In genomic region chr6:145142958-145143357, GRCh38 we compare ENCODE assay signal across 36 cellular contexts.
"Had no signal": no experiment of that assay in that cellular context is flagged by ENCODE, and none has a peak within 500 bp of the region (broad histone marks: within the 10 kb centered on the region; RNA-seq: fewer than 3 reads in every experiment).

No MANE protein-coding gene starts in this region.

- H3K9me3 ChIP-seq: MG63 had no signal

- H3K36me3 ChIP-seq: MG63 had no signal

- H3K27ac ChIP-seq: KMS-11 had no signal

- H3K9ac ChIP-seq: KMS-11 had no signal

- DNase-seq: Karpas-422, Kasumi-1, KG1, MG63, MM.1S, MV-4-11, NCI-H1048, NCI-H1092, NCI-H1092 treated with DMSO at 0.1 percent for 48 hours, NCI-H1105, NCI-H1105 treated with DMSO at 0.1 percent for 48 hours, NCI-H1417, NCI-H1417 treated with DMSO at 0.1 percent for 48 hours, NCI-H1436, NCI-H1436 treated with DMSO at 0.1 percent for 48 hours, NCI-H146, NCI-H1694, NCI-H1694 treated with DMSO at 0.1 percent for 48 hours, NCI-H187, NCI-H187 treated with DMSO at 0.1 percent for 48 hours, NCI-H1930, NCI-H2029, NCI-H2029 treated with DMSO at 0.1 percent for 48 hours, NCI-H2081, NCI-H2081 treated with DMSO at 0.1 percent for 48 hours, NCI-H2107, NCI-H2171, NCI-H2171 treated with DMSO at 0.1 percent for 48 hours, NCI-H2227 treated with DMSO at 0.1 percent for 48 hours, NCI-H226, NCI-H345, NCI-H446, NCI-H446 treated with DMSO at 0.1 percent for 48 hours, NCI-H510A, NCI-H510A treated with DMSO at 0.1 percent for 48 hours had no signal

- H3K4me2 ChIP-seq: KMS-11 had no signal

- H3K4me3 ChIP-seq: MG63 had no signal

- H3K27me3 ChIP-seq: MG63 had no signal
